ENCODE assay signal across 10 cellular contexts in genomic region chr17:59371426-59372099, GRCh38. TPM values are rescaled to one million over a fixed set of nuclear protein-coding genes. Genes with fewer than 3 reads are reported as not detected.
DNase-seq lines count a peak whose midpoint lies in the region; ATAC-seq, FAIRE-seq and TF ChIP-seq lines count a peak whose summit lies in the region.
"Had no signal": no experiment of that assay in that cellular context is flagged by ENCODE, and none has a peak within 500 bp of the region (broad histone marks: within the 10 kb centered on the region; RNA-seq: fewer than 3 reads in every experiment).

No MANE protein-coding gene starts in this region.

- H3K27ac ChIP-seq in Karpas-422 (ENCODE audit: low read length) (no peak overlapping the region), K562 (ENCODE audit: extremely low read depth, low read depth, low read length) (no peak overlapping the region), stomach smooth muscle (ENCODE audit: low read length) (peak overlapping the region; percentile 94)

- DNase-seq in Karpas-422 (no peak), K562 (ENCODE audit: extremely low read depth in 1 of 4, low spot score in 3 of 4) (no peak), lower leg skin (ENCODE audit: low spot score in 2 of 2) (peak; percentile 72 to 89), SW 1271 (lab: John Stamatoyannopoulos, UW) (no peak), COLO829 (ENCODE audit: low spot score) (no peak), NCI-H2227 treated with DMSO at 0.1 percent for 48 hours (lab: John Stamatoyannopoulos, UW) (no peak), germinal center (ENCODE audit: low spot score) (no peak)
- DNase-seq: NK-92 treated with Interleukin-12 subunit alpha and Interleukin-12 subunit beta, amount 100 ng/mL, for 24 hours had no signal

- H3K79me2 ChIP-seq in Karpas-422 (ENCODE audit: low read length): no peaks in the 10 kb centered on the region
- no peaks in the 10 kb centered on the region for H3K79me2 ChIP-seq in K562 (ENCODE audit: control insufficient read depth, insufficient read depth, low read length)

- ATAC-seq in K562: no peak

- no peak overlapping the region for H2AFZ ChIP-seq in Karpas-422 (ENCODE audit: low read length)
- H2AFZ ChIP-seq in K562 (ENCODE audit: low read depth, low read length): peak overlapping the region; percentile 20; the same call in 1 of the 2 replicates

- H3K9me2 ChIP-seq in Karpas-422 (replicated peaks; ENCODE audit: insufficient read depth, low read length): no peaks in the 10 kb centered on the region

- H3K4me3 ChIP-seq in Karpas-422 (ENCODE audit: low read length) (no peak overlapping the region), K562 (no peak overlapping the region), lower leg skin (ENCODE audit: low read depth, poor library complexity, severe bottlenecking) (no peak overlapping the region), stomach smooth muscle (ENCODE audit: low read length in 2 of 2) (peak overlapping the region in 1 of 2 donors; percentile 59)

- BruUV-seq in K562 (replicated peaks; lab: Mats Ljungman, UMichigan): no TSS peak

- H3K9me3 ChIP-seq in Karpas-422 (ENCODE audit: low read length) (no peaks in the 10 kb centered on the region), K562 (replicated peaks; ENCODE audit: control insufficient read depth, insufficient read depth, low read depth, low read length) (no peaks in the 10 kb centered on the region), stomach smooth muscle (ENCODE audit: control insufficient read depth in 2 of 2, low read length in 2 of 2) (no peaks in the 10 kb centered on the region)

- H3K27me3 ChIP-seq in Karpas-422 (ENCODE audit: low read length) (no peaks in the 10 kb centered on the region), K562 (ENCODE audit: control insufficient read depth in 2 of 2, insufficient read depth in 2 of 2, low read length in 2 of 2) (no peaks in the 10 kb centered on the region), stomach smooth muscle (ENCODE audit: control insufficient read depth in 1 of 2, insufficient read depth in 2 of 2, low read length in 2 of 2) (no peaks in the 10 kb centered on the region)

- peak overlapping the region; percentile 34 for H3K4me2 ChIP-seq in Karpas-422 (ENCODE audit: low read depth, low read length, poor library complexity, severe bottlenecking)
- no peak overlapping the region for H3K4me2 ChIP-seq in K562 (ENCODE audit: insufficient read depth, low read length)

- no peak overlapping the region for H3K9ac ChIP-seq in Karpas-422 (ENCODE audit: low read length)
- no peak overlapping the region; a peak in 1 of 4 replicates for H3K9ac ChIP-seq in K562 (ENCODE audit: insufficient read depth in 1 of 2, low read depth in 2 of 2, low read length in 2 of 2)
- peak overlapping the region; percentile 52 to 68 for H3K9ac ChIP-seq in stomach smooth muscle (ENCODE audit: low read length in 2 of 2)

- peaks cover 26% of the 10 kb centered on the region for H3K4me1 ChIP-seq in Karpas-422 (ENCODE audit: low read length)
- peaks cover 0 to 24% of the 10 kb centered on the region in 2 experiments; a peak in 4 of 5 replicates for H3K4me1 ChIP-seq in K562 (replicated peaks in 1 of 2; ENCODE audit: control insufficient read depth in 2 of 2, insufficient read depth in 2 of 2, low read length in 2 of 2)
- H3K4me1 ChIP-seq in stomach smooth muscle (ENCODE audit: control insufficient read depth, insufficient read depth, low read length): peaks cover 82% of the 10 kb centered on the region

- intact Hi-C loops in K562 (cut with micrococcal nuclease): no loop called here
- intact Hi-C loops in lower leg skin (cut with DNase I; ENCODE audit: low total_unique reads): no loop called here

- H3K9me1 ChIP-seq in K562 (ENCODE audit: control insufficient read depth, insufficient read depth, low read length): no peaks in the 10 kb centered on the region

- POLR2A ChIA-PET in K562 (lab: Yijun Ruan, JAX): interaction anchor here (0.6 kb wide), 1 partner anchor 18 kb away, joined by 3 read pairs; no protein-coding TSS in a partner anchor

- in situ Hi-C loops in K562 (cut with MboI): no loop called here

- TF ChIP-seq POLR2A in K562 (conservative IDR thresholded peaks at IDR 0.05) (no peak), lower leg skin (IDR thresholded peaks at IDR 0.05) (no peak)

- H3K36me3 ChIP-seq in Karpas-422 (ENCODE audit: insufficient read depth, low read length): no peaks in the 10 kb centered on the region
- H3K36me3 ChIP-seq in K562 (ENCODE audit: control insufficient read depth, insufficient read depth, low read length): no peaks in the 10 kb centered on the region
- H3K36me3 ChIP-seq in stomach smooth muscle (ENCODE audit: control insufficient read depth in 2 of 2, insufficient read depth in 2 of 2, low read length in 2 of 2): no peaks in the 10 kb centered on the region

- no peak for FAIRE-seq in K562 (lab: Jason Lieb, UNC)
- FAIRE-seq: colon had no signal

- no peak for TF ChIP-seq CTCF in K562 (IDR thresholded peaks at IDR 0.05 in 2 of 3, conservative IDR thresholded peaks at IDR 0.05 in 1 of 3; ENCODE audit: insufficient read depth in 2 of 3, low read depth in 1 of 3, low read length in 3 of 3)
- no peak for TF ChIP-seq CTCF in lower leg skin (IDR thresholded peaks at IDR 0.05)

- CTCF ChIA-PET in K562 (lab: Yijun Ruan, JAX; ENCODE audit: low intra/inter-chr PET ratio): no interaction called here

- TF ChIP-seq EP300 in K562 (IDR thresholded peaks at IDR 0.05; ENCODE audit: low read length): no peak

- no peak for TF ChIP-seq RAD21 in K562 (CRISPR knock-in tag; conservative IDR thresholded peaks at IDR 0.05 in 1 of 2, IDR thresholded peaks at IDR 0.05 in 1 of 2)

- no peaks in the 10 kb centered on the region; the same call in none of the 2 replicates for H4K20me1 ChIP-seq in Karpas-422 (ENCODE audit: insufficient read depth, low read depth, low read length)
- H4K20me1 ChIP-seq in K562 (replicated peaks; ENCODE audit: control insufficient read depth, insufficient read depth, low read length): no peaks in the 10 kb centered on the region; the same call in 1 of the 2 replicates

- 47% methylated on average over 5 of the region's 5 CpGs for whole genome bisulfite sequencing in K562 (ENCODE audit: insufficient coverage, low coverage, missing lambda C conversion rate)
- 42 to 44% methylated on average over 5 of the region's 5 CpGs for WGBS in lower leg skin, 2 donors

TF ChIP-seq in K562, 482 proteins besides CTCF, POLR2A, EP300 and RAD21 (continues in another document):
- TF ChIP-seq ZFP1 (CRISPR knock-in tag; IDR thresholded peaks at IDR 0.05) (no peak), RBBP5 (IDR thresholded peaks at IDR 0.05; ENCODE audit: borderline replicate concordance, insufficient read depth, low read length, poor library complexity, severe bottlenecking) (no peak), NRF1 (conservative IDR thresholded peaks at IDR 0.05 in 1 of 2, IDR thresholded peaks at IDR 0.05 in 1 of 2) (no peak), NELFE (IDR thresholded peaks at IDR 0.05; ENCODE audit: insufficient read depth, insufficient read length) (no peak), ZNF3 (CRISPR knock-in tag; IDR thresholded peaks at IDR 0.05) (no peak), CBFA2T2 (conservative IDR thresholded peaks at IDR 0.05) (no peak), LEF1 (IDR thresholded peaks at IDR 0.05) (no peak), ATF4 (CRISPR knock-in tag; IDR thresholded peaks at IDR 0.05) (no peak), KLF10 (CRISPR knock-in tag; IDR thresholded peaks at IDR 0.05) (no peak), NKRF (IDR thresholded peaks at IDR 0.05; ENCODE audit: borderline replicate concordance) (no peak), SMARCC2 (IDR thresholded peaks at IDR 0.05; ENCODE audit: low read depth) (no peak)

RNA-seq across cellular contexts. Expression of gene YPEL2, which starts 40.1 kb away (rescaled TPM):
- total RNA-seq in Karpas-422 (2014; rRNA removed; shearing (Covaris generic); ENCODE audit: low replicate concordance): 3.5 and 6.1 TPM in 2 replicates
- total RNA-seq in K562 (2011; cell fraction: chromatin; rRNA removed; ENCODE audit: low replicate concordance): 5.5 and 7.2 TPM in 2 replicates
- total RNA-seq in K562 (2011; cell fraction: nucleolus; rRNA removed): 2.8 and 3.0 TPM in 2 replicates
- 3.4 and 5.6 TPM in 2 replicates for total RNA-seq in K562 (2011; cell fraction: nucleoplasm; rRNA removed)
- total RNA-seq in K562 (2014; rRNA removed) (0.14 and 1.1 TPM in 2 replicates), K562 (2014; rRNA removed; fragmentation: Illumina TruSeq; extraction: Trizol) (0.47 and 0.57 TPM in 2 replicates), K562 (2015; rRNA removed; fragmentation: Illumina TruSeq; extraction: Trizol) (0.33 and 0.38 TPM in 2 replicates), K562 (2021) (0.54 and 0.71 TPM in 2 replicates), lower leg skin (10 to 100 TPM; 20.6 to 33.1 (median 26.9) TPM)
- polyA plus RNA-seq in K562 (2011; rRNA removed) (2.4 and 3.2 TPM in 2 replicates), K562 (2014; fragmentation: Illumina TruSeq; extraction: Trizol) (0.61 and 0.83 TPM in 2 replicates), K562 (2014; fragmentation: Nextera tagmentation; extraction: Ambion mirVana) (under 1 TPM; 0.11 to 0.13 TPM), K562 (2014; rRNA removed) (0.59 and 0.68 TPM in 2 replicates)
- 1.1 and 1.7 TPM in 2 replicates for polyA plus RNA-seq in K562 (2011; cell fraction: cytosol; rRNA removed)
- 3.9 and 5.7 TPM in 2 replicates for polyA plus RNA-seq in K562 (2011; cell fraction: nucleus; rRNA removed)
- 0.40 and 0.53 TPM in 2 replicates for polyA plus RNA-seq in K562 (2012)
- 1.8 and 2.3 TPM in 2 replicates for polyA minus RNA-seq in K562 (2011; rRNA and poly(A)+ RNA removed)
- 0.67 and 2.2 TPM in 2 replicates for polyA minus RNA-seq in K562 (2011; cell fraction: cytosol; rRNA and poly(A)+ RNA removed)
- polyA minus RNA-seq in K562 (2011; cell fraction: nucleus; rRNA and poly(A)+ RNA removed): 1.2 and 2.1 TPM in 2 replicates

Comparison
In these comparisons a context has a peak if more than half of its experiments do, and no peak if none do; other contexts are left out.
1. DNase-seq: peak in lower leg skin (2 of 2); none in Karpas-422 (single experiment), K562 (0 of 4), SW 1271 (0 of 2), COLO829 (single experiment), NCI-H2227 treated with DMSO at 0.1 percent for 48 hours (single experiment) and germinal center (single experiment).
2. H3K9ac ChIP-seq: peak in stomach smooth muscle (2 of 2); none in Karpas-422 (single experiment) and K562 (0 of 2).